Comparison of ENCODE assay signal across 20 cellular contexts in genomic region chr13:70170689-70171088, GRCh38.
DNase-seq lines count a peak whose midpoint lies in the region; ATAC-seq and TF ChIP-seq lines count a peak whose summit lies in the region.
"Had no signal": no experiment of that assay in that cellular context is flagged by ENCODE, and none has a peak within 500 bp of the region (broad histone marks: within the 10 kb centered on the region; RNA-seq: fewer than 3 reads in every experiment).

No MANE protein-coding gene starts in this region.

- no peaks in the 10 kb centered on the region for H3K27me3 Mint-ChIP-seq in T-cell

- ATAC-seq in T-cell (replicated peaks in 1 of 4) = no peak
- no peak for ATAC-seq in GM21723 (IDR thresholded peaks at IDR 0.05; ENCODE audit: unreplicated experiment)
- ATAC-seq: CD8-positive, alpha-beta T cell; HCT116; Right ventricle myocardium inferior had no signal

- no peaks in the 10 kb centered on the region for H3K27me3 ChIP-seq in colonic mucosa

- no peak overlapping the region for H3K4me3 ChIP-seq in colonic mucosa

- no peaks in the 10 kb centered on the region for H3K9me3 ChIP-seq in colonic mucosa

- TF ChIP-seq CTCF in colonic mucosa (IDR thresholded peaks at IDR 0.05) = no peak

- H3K4me3 Mint-ChIP-seq in T-cell = no peak overlapping the region
- H3K4me3 Mint-ChIP-seq: CD8-positive, alpha-beta T cell had no signal

- CTCF ChIA-PET in T-cell (lab: Charles Lee) = no interaction called here

- H3K27ac ChIP-seq in colonic mucosa = peak overlapping the region; percentile 28
- H3K27ac ChIP-seq: KMS-11 had no signal

- intact Hi-C loops in colonic mucosa (cut with DNase I) = no loop called here

- H3K27ac Mint-ChIP-seq in T-cell = no peak overlapping the region
- H3K27ac Mint-ChIP-seq: CD8-positive, alpha-beta T cell had no signal

- no peak overlapping the region for H3K9ac ChIP-seq in colonic mucosa (ENCODE audit: low read depth in 2 of 2, low read length in 2 of 2)
- H3K9ac ChIP-seq: KMS-11 had no signal

- peaks cover 14 to 31% (median 17%) of the 10 kb centered on the region in 3 donors for H3K9me3 Mint-ChIP-seq in T-cell

- POLR2A ChIA-PET in T-cell (lab: Charles Lee) = no interaction called here

- DNase-seq in NCI-H1417 (lab: John Stamatoyannopoulos, UW) = peak in 2 of 3 experiments; percentile 17 to 63
- DNase-seq in NCI-H1417 treated with DMSO at 0.1 percent for 48 hours (lab: John Stamatoyannopoulos, UW) = no peak
- peak; percentile 43 for DNase-seq in NCI-H510A treated with DMSO at 0.1 percent for 48 hours (lab: John Stamatoyannopoulos, UW)
- no peak for DNase-seq in colonic mucosa
- DNase-seq in DMS 273 (lab: John Stamatoyannopoulos, UW; ENCODE audit: unreplicated experiment) = no peak
- no peak for DNase-seq in T-cell
- DNase-seq: 8988T; AML-193; C1 segment of cervical spinal cord; CD8-positive, alpha-beta T cell; IMR-90; NCI-H1105; NCI-H1694; NCI-H2081 treated with DMSO at 0.1 percent for 48 hours; OCI-M1; SW 1271 had no signal

- no peaks in the 10 kb centered on the region for H3K4me1 ChIP-seq in colonic mucosa

- no peaks in the 10 kb centered on the region for H3K36me3 Mint-ChIP-seq in T-cell
- H3K36me3 Mint-ChIP-seq: CD8-positive, alpha-beta T cell had no signal

- no peaks in the 10 kb centered on the region for H3K4me1 Mint-ChIP-seq in T-cell

- no peaks in the 10 kb centered on the region for H3K36me3 ChIP-seq in colonic mucosa

Comparison
In these comparisons a context has a peak if more than half of its experiments do, and no peak if none do; other contexts are left out.
1. DNase-seq: peak in NCI-H1417 (2 of 3) and NCI-H510A treated with DMSO at 0.1 percent for 48 hours (single experiment); none in NCI-H1417 treated with DMSO at 0.1 percent for 48 hours (single experiment), colonic mucosa (single experiment), DMS 273 (single experiment) and T-cell (0 of 34).